14 cellular contexts compared by ENCODE assay signal in the genomic region with DNA sequence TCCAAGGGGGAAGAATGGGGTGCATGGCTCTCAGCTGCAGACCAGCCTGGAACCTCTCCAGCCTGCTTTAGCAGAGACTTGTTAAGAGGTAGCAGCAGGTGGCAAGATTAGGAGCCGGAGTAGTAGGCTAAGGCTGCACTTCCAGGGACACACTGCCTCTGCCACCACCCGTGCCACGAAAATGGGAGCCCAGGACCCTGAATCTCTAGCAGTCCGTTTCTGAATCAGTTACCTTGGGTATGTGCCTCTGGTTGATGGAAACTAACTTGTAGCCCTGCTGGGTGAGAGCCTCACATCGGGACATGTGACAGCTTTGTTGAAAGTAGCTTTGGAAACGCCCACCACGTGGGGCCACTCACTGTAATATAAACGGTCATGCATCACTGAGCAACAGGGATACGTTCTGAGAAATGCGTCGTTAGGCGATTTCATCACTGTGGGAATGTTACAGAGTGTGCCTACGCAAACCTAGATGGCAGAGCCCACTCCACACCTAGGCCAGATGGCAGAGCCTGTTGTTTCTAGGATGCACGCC. TPM values are rescaled to one million over a fixed set of nuclear protein-coding genes. Genes with fewer than 3 reads are reported as not detected.
DNase-seq lines count a peak whose midpoint lies in the region; ATAC-seq, FAIRE-seq and TF ChIP-seq lines count a peak whose summit lies in the region.
"Had no signal": no experiment of that assay in that cellular context is flagged by ENCODE, and none has a peak within 500 bp of the region (broad histone marks: within the 10 kb centered on the region; RNA-seq: fewer than 3 reads in every experiment).

No MANE protein-coding gene starts in this region.

- peak overlapping the region; percentile 23 for H2BK12ac ChIP-seq in trophoblast cell (ENCODE audit: low read length)

- no peak overlapping the region for H3K18ac ChIP-seq in trophoblast cell (ENCODE audit: low read length)

- H3K27ac ChIP-seq in trophoblast cell (ENCODE audit: low read depth, low read length), result no peak overlapping the region
- H3K27ac ChIP-seq in osteoblast (ENCODE audit: low read depth, low read length), result no peak overlapping the region
- H3K27ac ChIP-seq: epithelial cell of prostate had no signal

- H2AK5ac ChIP-seq in trophoblast cell (ENCODE audit: low read length), result no peak overlapping the region

- H3K4me1 ChIP-seq in trophoblast cell (ENCODE audit: control insufficient read depth in 1 of 2, insufficient read depth in 2 of 2, low read length in 2 of 2) (peaks cover 27 to 30% of the 10 kb centered on the region in 2 experiments), osteoblast (ENCODE audit: insufficient read depth, low read length) (peaks cover 25% of the 10 kb centered on the region)

- H3K79me1 ChIP-seq in trophoblast cell (ENCODE audit: low read length), result peaks cover 22% of the 10 kb centered on the region

- no peak overlapping the region for H2BK120ac ChIP-seq in trophoblast cell (ENCODE audit: insufficient read depth, low read length, poor library complexity)

- H4K91ac ChIP-seq in trophoblast cell (ENCODE audit: low read depth, low read length), result no peak overlapping the region

- no peaks in the 10 kb centered on the region for H3K79me2 ChIP-seq in trophoblast cell (ENCODE audit: control insufficient read depth, insufficient read depth, low read length, poor library complexity)
- H3K79me2 ChIP-seq in osteoblast (ENCODE audit: insufficient read depth, low read length), result peaks cover 14% of the 10 kb centered on the region

- no peaks in the 10 kb centered on the region for H3K27me3 ChIP-seq in trophoblast cell (ENCODE audit: insufficient read depth, low read length)
- no peaks in the 10 kb centered on the region for H3K27me3 ChIP-seq in osteoblast (ENCODE audit: insufficient read depth, low read length)

- H3K9me3 ChIP-seq in trophoblast cell (ENCODE audit: insufficient read depth, low read depth, low read length), result no peaks in the 10 kb centered on the region
- H3K9me3 ChIP-seq in osteoblast (ENCODE audit: low read depth, low read length), result no peaks in the 10 kb centered on the region

- DNase-seq in DMS153 (lab: John Stamatoyannopoulos, UW), result peak; percentile 61
- peak; percentile 21 for DNase-seq in NCI-H187 treated with DMSO at 0.1 percent for 48 hours (lab: John Stamatoyannopoulos, UW)
- peak; percentile 43 for DNase-seq in astrocyte of the spinal cord (ENCODE audit: low read depth, low spot score)
- no peak for DNase-seq in trophoblast cell
- no peak for DNase-seq in GM12891 (ENCODE audit: insufficient read length, low spot score)
- DNase-seq in activated naive CD4-positive, alpha-beta T cell treated with Interleukin-2 at 50 U/mL for 16 hours, result no peak
- no peak for DNase-seq in osteoblast (ENCODE audit: insufficient read length, low spot score, missing footprints)
- DNase-seq: aorta; CD8-positive, alpha-beta T cell had no signal

- H3K36me3 ChIP-seq in trophoblast cell (ENCODE audit: control insufficient read depth in 1 of 2, insufficient read depth in 2 of 2, low read length in 2 of 2) (peaks cover 4 to 8% of the 10 kb centered on the region in 2 experiments), osteoblast (ENCODE audit: insufficient read depth, low read length) (peaks cover 20% of the 10 kb centered on the region)

- H3K23ac ChIP-seq in trophoblast cell (ENCODE audit: low read length), result no peak overlapping the region

- no peak overlapping the region for H3K4ac ChIP-seq in trophoblast cell (ENCODE audit: low read depth, low read length)

- no peak overlapping the region for H3K4me2 ChIP-seq in trophoblast cell (ENCODE audit: low read length)
- no peak overlapping the region for H3K4me2 ChIP-seq in osteoblast (ENCODE audit: insufficient read depth, low read length)

- no peak overlapping the region for H4K12ac ChIP-seq in trophoblast cell (ENCODE audit: low read depth, low read length)

- no peak overlapping the region for H3K9ac ChIP-seq in trophoblast cell (ENCODE audit: low read length)

- no peak overlapping the region for H2AFZ ChIP-seq in trophoblast cell (ENCODE audit: insufficient read depth, low read length, poor library complexity)
- no peak overlapping the region for H2AFZ ChIP-seq in osteoblast (ENCODE audit: low read length)

- no peak overlapping the region for H3K14ac ChIP-seq in trophoblast cell (ENCODE audit: low read length)

- in situ Hi-C loops in astrocyte of the spinal cord (cut with HindIII; ENCODE audit: low sequenced_read_pairs), result no loop called here

- TF ChIP-seq CTCF in astrocyte of the spinal cord (IDR thresholded peaks at IDR 0.05; ENCODE audit: low read depth, low read length) (no peak), osteoblast (IDR thresholded peaks at IDR 0.05; ENCODE audit: extremely low read depth, low read depth, low read length) (no peak)

- WGBS in trophoblast cell (ENCODE audit: extremely low coverage, insufficient coverage, insufficient read length), result no CpG with 5 or more reads among the region's 14 CpGs

- H4K20me1 ChIP-seq in osteoblast (ENCODE audit: insufficient read depth, low read length), result peaks cover 7% of the 10 kb centered on the region

- H3K4me3 ChIP-seq in astrocyte of the spinal cord (ENCODE audit: low read depth, low read length) (no peak overlapping the region), trophoblast cell (ENCODE audit: low read depth, low read length) (no peak overlapping the region), osteoblast (ENCODE audit: insufficient read depth, low read length) (no peak overlapping the region)

- H2BK5ac ChIP-seq in trophoblast cell (ENCODE audit: low read depth, low read length, poor library complexity), result no peak overlapping the region

- TF ChIP-seq POLR2A in GM12891 (IDR thresholded peaks at IDR 0.05; ENCODE audit: low read depth, low read length), result no peak

- no peak overlapping the region for H4K8ac ChIP-seq in trophoblast cell (ENCODE audit: low read depth, low read length)

- ATAC-seq in activated CD4-positive, CD25-positive, alpha-beta regulatory T cell treated with anti-CD3 and anti-CD28 coated beads, Interleukin-2, amount 50 U/mL, for 24 hours, result no peak
- ATAC-seq: CD8-positive, alpha-beta T cell had no signal

- no peak for FAIRE-seq in GM12891 (lab: Jason Lieb, UNC)
- FAIRE-seq: GM12892, islet of Langerhans had no signal

TF ChIP-seq in GM12891, 5 proteins besides CTCF, POLR2A, EP300 and RAD21:
- TF ChIP-seq POLR2AphosphoS5 (IDR thresholded peaks at IDR 0.05; ENCODE audit: low read depth, low read length) (no peak), POU2F2 (IDR thresholded peaks at IDR 0.05; ENCODE audit: low read depth, low read length) (no peak)
TF ChIP-seq in GM12891: peak in this region for 0.

RNA-seq across cellular contexts. Expression of a gene that starts 25.9 kb away (rescaled TPM):
- polyA plus RNA-seq in trophoblast cell (2013), result 135 and 141 TPM in 2 replicates
- polyA plus RNA-seq in GM12891 (2012; ENCODE audit: low read depth, missing spikeins), result 0.05 TPM
- 392 and 413 TPM in 2 replicates for total RNA-seq in osteoblast
- total RNA-seq: CD8-positive, alpha-beta T cell had no signal

RNA-seq across cellular contexts. Expression of a gene that starts 32.8 kb away (rescaled TPM):
- 0.07 and 0.12 TPM in 2 replicates for polyA plus RNA-seq in trophoblast cell (2013)
- not detected for polyA plus RNA-seq in GM12891 (2012; ENCODE audit: low read depth, missing spikeins)
- not detected in 2 replicates for total RNA-seq in osteoblast
- total RNA-seq: aorta; CD8-positive, alpha-beta T cell; omental fat pad had no signal
- polyA plus RNA-seq: aorta had no signal

Comparison
In these comparisons a context has a peak if more than half of its experiments do, and no peak if none do; other contexts are left out.
1. DNase-seq: peak in DMS153 (single experiment), NCI-H187 treated with DMSO at 0.1 percent for 48 hours (single experiment) and astrocyte of the spinal cord (single experiment); none in trophoblast cell (0 of 2), GM12891 (single experiment), activated naive CD4-positive, alpha-beta T cell treated with Interleukin-2 at 50 U/mL for 16 hours (single experiment) and osteoblast (single experiment).